In genomic region chr11:84804026-84804425, GRCh38 we compare ENCODE assay signal across 26 cellular contexts.
"Had no signal": no experiment of that assay in that cellular context is flagged by ENCODE, and none has a peak within 500 bp of the region (broad histone marks: within the 10 kb centered on the region; RNA-seq: fewer than 3 reads in every experiment).

No MANE protein-coding gene starts in this region.

- H3K27ac ChIP-seq: stomach, suprapubic skin, testis, thoracic aorta, thyroid gland, tibial artery, tibial nerve, transverse colon, upper lobe of left lung, upper lobe of right lung, uterus, vagina had no signal

- ATAC-seq: stimulated activated effector memory CD8-positive, alpha-beta T cell treated with anti-CD3 and anti-CD28 coated beads, Interleukin-12 subunit alpha, Interleukin-12 subunit beta, amount 100 ng/mL, for 72 hours; stimulated activated memory B cell treated with anti-CD40 and anti-IgM and Interleukin-4, amounts not matched to agents 10 μg/mL and 1 μg/mL and 100 μg/mL, for 72 hours; stimulated activated naive B cell treated with anti-CD40 and anti-IgM and Interleukin-4, amounts not matched to agents 10 μg/mL and 1 μg/mL and 100 μg/mL, for 72 hours; stimulated activated naive CD8-positive, alpha-beta T cell treated with anti-CD3 and anti-CD28 coated beads, Interleukin-15, amount 100 ng/mL, for 72 hours; stimulated activated naive CD8-positive, alpha-beta T cell treated with anti-CD3 and anti-CD28 coated beads, Interleukin-15, Interleukin-2, amounts not matched to agents 100 U/mL and 50 U/mL, for 24 hours; upper lobe of right lung had no signal

- H3K4me1 ChIP-seq: stomach, suprapubic skin, testis, thyroid gland, tibial nerve, transverse colon, upper lobe of left lung, upper lobe of right lung, uterus, vagina had no signal

- DNase-seq: stimulated activated CD4-positive, alpha-beta T cell treated with anti-CD3 and anti-CD28 coated beads, Interleukin-2, amount 100 ng/mL, for 48 hours; stimulated activated CD4-positive, alpha-beta T cell treated with anti-CD3 and anti-CD28 coated beads, Interleukin-4, amount 100 ng/mL, for 1 hour; stimulated activated CD4-positive, alpha-beta T cell treated with anti-CD3 and anti-CD28 coated beads, Interleukin-4, amount 100 ng/mL, for 24 hours; stimulated activated CD4-positive, alpha-beta T cell treated with anti-CD3 and anti-CD28 coated beads, Interleukin-4, amount 100 ng/mL, for 4 hours; stimulated activated CD8-positive, alpha-beta memory T cell treated with anti-CD3 and anti-CD28 coated beads, Interleukin-4, amount 100 ng/mL, for 48 hours; stimulated activated naive B cell treated with anti-CD40 and anti-IgM and Interleukin-4, amounts not matched to agents 10 μg/mL and 1 μg/mL and 100 μg/mL, for 72 hours; stimulated activated naive CD4-positive, alpha-beta T cell; stimulated activated naive CD4-positive, alpha-beta T cell treated with Interleukin-2 at 50 U/mL for 16 hours; stimulated activated naive CD8-positive, alpha-beta T cell treated with anti-CD3 and anti-CD28 coated beads, Interleukin-15, amount 100 ng/mL, for 72 hours; stimulated activated naive CD8-positive, alpha-beta T cell treated with anti-CD3 and anti-CD28 coated beads, Interleukin-15, Interleukin-2, amounts not matched to agents 100 U/mL and 50 U/mL, for 24 hours; stomach; substantia nigra; testis; thyroid gland; tibial artery; transverse colon; trophoblast cell; upper lobe of left lung; upper lobe of right lung; uterus had no signal

- H3K36me3 ChIP-seq: stomach, suprapubic skin, thoracic aorta, thyroid gland, tibial artery, tibial nerve, transverse colon, upper lobe of left lung, upper lobe of right lung, uterus, vagina had no signal

- H3K27me3 ChIP-seq: stomach, suprapubic skin, testis, thyroid gland, tibial artery, tibial nerve, transverse colon, upper lobe of left lung, upper lobe of right lung, uterus, vagina had no signal

- H3K9me3 ChIP-seq: testis, thyroid gland, vagina had no signal

- H3K4me3 ChIP-seq: stomach, suprapubic skin, testis, thoracic aorta, thyroid gland, tibial artery, tibial nerve, transverse colon, upper lobe of left lung, upper lobe of right lung, uterus, vagina had no signal
